ENCODE assay signal across 1 cellular context in the genomic region with DNA sequence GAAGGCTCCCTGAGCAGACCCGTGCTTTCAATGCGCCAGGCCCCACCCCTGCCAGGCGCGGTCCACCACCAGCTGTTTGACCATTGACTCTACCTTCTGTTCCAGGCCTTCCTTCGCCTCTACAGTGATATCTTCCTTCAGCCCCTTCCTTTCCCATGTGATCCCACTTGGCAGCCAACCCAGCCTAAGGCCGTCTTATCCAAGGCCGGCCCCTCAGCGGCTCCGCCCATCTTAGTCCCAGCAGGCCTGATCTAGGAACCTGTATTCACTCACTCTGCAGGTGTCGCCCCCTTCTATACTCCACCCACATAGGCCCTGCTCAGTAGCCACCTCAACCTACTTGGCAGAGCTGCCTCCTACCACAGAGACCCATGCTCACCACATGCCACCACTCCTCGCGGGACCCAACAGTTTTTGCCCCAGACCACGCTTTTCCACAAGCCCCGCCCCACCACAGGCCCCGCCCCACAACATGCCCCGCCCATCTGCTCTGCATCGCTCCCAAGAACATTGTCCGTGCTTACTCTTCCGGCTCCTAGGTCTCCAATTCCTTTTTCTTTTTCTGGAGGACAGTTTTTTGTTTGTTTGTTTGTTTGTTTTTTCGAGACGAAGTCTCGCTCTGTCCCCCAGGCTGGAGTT.
TF ChIP-seq lines count a peak whose summit lies in the region.

No MANE protein-coding gene starts in this region.

TF ChIP-seq in endothelial cell of umbilical vein, 7 proteins besides CTCF, POLR2A, EP300 and RAD21:
- TF ChIP-seq FOS (IDR thresholded peaks at IDR 0.05; ENCODE audit: borderline replicate concordance, insufficient read depth, low read length) (no peak), POLR2AphosphoS5 (IDR thresholded peaks at IDR 0.05; ENCODE audit: insufficient read depth, low read depth, low read length) (no peak), JUN (IDR thresholded peaks at IDR 0.05; ENCODE audit: borderline replicate concordance, insufficient read depth, insufficient read length, low read depth) (no peak), GATA2 (IDR thresholded peaks at IDR 0.05; ENCODE audit: insufficient read depth, insufficient read length, low read depth, low read length) (no peak)
- TF ChIP-seq, protein P1, sequence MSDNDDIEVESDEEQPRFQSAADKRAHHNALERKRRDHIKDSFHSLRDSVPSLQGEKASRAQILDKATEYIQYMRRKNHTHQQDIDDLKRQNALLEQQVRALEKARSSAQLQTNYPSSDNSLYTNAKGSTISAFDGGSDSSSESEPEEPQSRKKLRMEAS (IDR thresholded peaks at IDR 0.05; ENCODE audit: insufficient read depth, insufficient read length): no peak
